ENCODE assay signal across 18 cellular contexts in genomic region chr11:134560066-134560465, GRCh38.
DNase-seq lines count a peak whose midpoint lies in the region; ATAC-seq and TF ChIP-seq lines count a peak whose summit lies in the region.
"Had no signal": no experiment of that assay in that cellular context is flagged by ENCODE, and none has a peak within 500 bp of the region (broad histone marks: within the 10 kb centered on the region; RNA-seq: fewer than 3 reads in every experiment).

No MANE protein-coding gene starts in this region.

- peaks cover 20% of the 10 kb centered on the region for H3K27me3 ChIP-seq in OCI-LY3 (ENCODE audit: low read depth, low read length)
- H3K27me3 ChIP-seq in suprapubic skin = peaks cover 5% of the 10 kb centered on the region
- H3K27me3 ChIP-seq: breast epithelium, uterus had no signal

- H3K9me3 ChIP-seq in OCI-LY3 (ENCODE audit: insufficient read depth, low read length) (no peaks in the 10 kb centered on the region), suprapubic skin (no peaks in the 10 kb centered on the region), mucosa of descending colon (no peaks in the 10 kb centered on the region)
- H3K9me3 ChIP-seq: breast epithelium, uterus had no signal

- WGBS in suprapubic skin = 49% methylated on average over 6 of the region's 6 CpGs

- TF ChIP-seq POLR2A in suprapubic skin (IDR thresholded peaks at IDR 0.05) = no peak

- no peak overlapping the region for H3K4me3 Mint-ChIP-seq in activated CD8-positive, alpha-beta memory T cell treated with anti-CD3 and anti-CD28 coated beads, Interleukin-2, amount 10 ng/mL, durations not matched to agents 7 days and 5 days
- H3K4me3 Mint-ChIP-seq: activated CD4-positive, alpha-beta T cell treated with anti-CD3 and anti-CD28 coated beads for 36 hours; natural killer cell treated with Interleukin-12 subunit alpha and Interleukin-12 subunit beta and Interleukin-15 and Interleukin-18, amount 100 ng/mL, for 72 hours had no signal

- H3K9me3 Mint-ChIP-seq in activated CD8-positive, alpha-beta memory T cell treated with anti-CD3 and anti-CD28 coated beads, Interleukin-2, amount 10 ng/mL, durations not matched to agents 7 days and 5 days (ENCODE audit: low read depth) = no peaks in the 10 kb centered on the region
- H3K9me3 Mint-ChIP-seq: natural killer cell treated with Interleukin-12 subunit alpha and Interleukin-12 subunit beta and Interleukin-15 and Interleukin-18, amount 100 ng/mL, for 72 hours had no signal

- no peak overlapping the region for H2AFZ ChIP-seq in OCI-LY3 (ENCODE audit: low read depth, low read length)

- H3K4me2 ChIP-seq in OCI-LY3 (ENCODE audit: low read length) = peak overlapping the region; percentile 66

- no peak overlapping the region for H3K27ac Mint-ChIP-seq in activated CD8-positive, alpha-beta memory T cell treated with anti-CD3 and anti-CD28 coated beads, Interleukin-2, amount 10 ng/mL, durations not matched to agents 7 days and 5 days
- H3K27ac Mint-ChIP-seq: activated CD4-positive, alpha-beta T cell treated with anti-CD3 and anti-CD28 coated beads for 36 hours; natural killer cell treated with Interleukin-12 subunit alpha and Interleukin-12 subunit beta and Interleukin-15 and Interleukin-18, amount 100 ng/mL, for 72 hours had no signal

- no peak overlapping the region for H3K9ac ChIP-seq in OCI-LY3 (ENCODE audit: low read length)

- H3K36me3 ChIP-seq in OCI-LY3 (replicated peaks; ENCODE audit: low read depth, low read length) (no peaks in the 10 kb centered on the region), suprapubic skin (no peaks in the 10 kb centered on the region), mucosa of descending colon (ENCODE audit: low read depth) (no peaks in the 10 kb centered on the region)
- H3K36me3 ChIP-seq: breast epithelium, uterus had no signal

- no peak for TF ChIP-seq EP300 in suprapubic skin (IDR thresholded peaks at IDR 0.05)

- peak; percentile 41 for DNase-seq in activated CD8-positive, alpha-beta memory T cell treated with anti-CD3 and anti-CD28 coated beads for 24 hours
- no peak for DNase-seq in activated CD8-positive, alpha-beta memory T cell treated with anti-CD3 and anti-CD28 coated beads, Interleukin-2, amount 10 ng/mL, durations not matched to agents 7 days and 5 days
- DNase-seq in left lobe of liver (ENCODE audit: low spot score) (peak; percentile 27), suprapubic skin (ENCODE audit: low spot score in 2 of 2) (peak; percentile 40 to 75), iPS-NIHi7 (ENCODE audit: extremely low spot score) (no peak), mucosa of descending colon (no peak), NCI-H2196 treated with DMSO at 0.1 percent for 48 hours (lab: John Stamatoyannopoulos, UW; ENCODE audit: unreplicated experiment) (no peak)
- DNase-seq: activated CD4-positive, alpha-beta T cell treated with anti-CD3 and anti-CD28 coated beads for 36 hours; erythroblast; hypothalamus; mesendoderm; NCI-H1092 treated with DMSO at 0.1 percent for 48 hours; NCI-H2081 treated with DMSO at 0.1 percent for 48 hours; SW 1271; uterus had no signal

- intact Hi-C loops in mucosa of descending colon (cut with DNase I, micrococcal nuclease) = no loop called here

- H3K4me3 ChIP-seq in OCI-LY3 (ENCODE audit: low read length) (peak overlapping the region; percentile 40), suprapubic skin (no peak overlapping the region), mucosa of descending colon (no peak overlapping the region)
- H3K4me3 ChIP-seq: breast epithelium, uterus had no signal

- H3K27ac ChIP-seq in OCI-LY3 (ENCODE audit: low read length) = no peak overlapping the region
- no peak overlapping the region for H3K27ac ChIP-seq in suprapubic skin
- H3K27ac ChIP-seq: breast epithelium, uterus had no signal

- no peak for TF ChIP-seq CTCF in OCI-LY3 (IDR thresholded peaks at IDR 0.05; ENCODE audit: low read depth, low read length)
- TF ChIP-seq CTCF in suprapubic skin (IDR thresholded peaks at IDR 0.05) = no peak
- no peak for TF ChIP-seq CTCF in mucosa of descending colon (IDR thresholded peaks at IDR 0.05)

- H3K4me1 ChIP-seq in OCI-LY3 (ENCODE audit: low read length) (peaks cover 20% of the 10 kb centered on the region), suprapubic skin (no peaks in the 10 kb centered on the region), mucosa of descending colon (ENCODE audit: low read depth) (no peaks in the 10 kb centered on the region)
- H3K4me1 ChIP-seq: breast epithelium, uterus had no signal

- CTCF ChIA-PET in activated CD8-positive, alpha-beta memory T cell treated with anti-CD3 and anti-CD28 coated beads, Interleukin-2, amount 10 ng/mL, durations not matched to agents 7 days and 5 days (lab: Charles Lee) = no interaction called here

- H3K4me1 Mint-ChIP-seq in activated CD8-positive, alpha-beta memory T cell treated with anti-CD3 and anti-CD28 coated beads, Interleukin-2, amount 10 ng/mL, durations not matched to agents 7 days and 5 days = no peaks in the 10 kb centered on the region
- H3K4me1 Mint-ChIP-seq: activated CD4-positive, alpha-beta T cell treated with anti-CD3 and anti-CD28 coated beads for 36 hours had no signal

- no peaks in the 10 kb centered on the region for H3K79me2 ChIP-seq in OCI-LY3 (ENCODE audit: low read length)

- no peaks in the 10 kb centered on the region for H3K36me3 Mint-ChIP-seq in activated CD8-positive, alpha-beta memory T cell treated with anti-CD3 and anti-CD28 coated beads, Interleukin-2, amount 10 ng/mL, durations not matched to agents 7 days and 5 days
- H3K36me3 Mint-ChIP-seq: natural killer cell treated with Interleukin-12 subunit alpha and Interleukin-12 subunit beta and Interleukin-15 and Interleukin-18, amount 100 ng/mL, for 72 hours had no signal

- H4K20me1 ChIP-seq in OCI-LY3 (ENCODE audit: insufficient read depth, low read length) = no peaks in the 10 kb centered on the region

- no peak for ATAC-seq in activated CD8-positive, alpha-beta memory T cell treated with anti-CD3 and anti-CD28 coated beads, Interleukin-2, amount 10 ng/mL, durations not matched to agents 7 days and 5 days
- ATAC-seq in left lobe of liver (no peak), mucosa of descending colon (no peak)
- ATAC-seq: activated CD4-positive, alpha-beta T cell treated with anti-CD3 and anti-CD28 coated beads for 36 hours had no signal

- H3K27me3 Mint-ChIP-seq in activated CD8-positive, alpha-beta memory T cell treated with anti-CD3 and anti-CD28 coated beads, Interleukin-2, amount 10 ng/mL, durations not matched to agents 7 days and 5 days = peaks cover 3% of the 10 kb centered on the region

Comparison
In these comparisons a context has a peak if more than half of its experiments do, and no peak if none do; other contexts are left out.
1. DNase-seq: peak in activated CD8-positive, alpha-beta memory T cell treated with anti-CD3 and anti-CD28 coated beads for 24 hours (single experiment), left lobe of liver (single experiment) and suprapubic skin (2 of 2); none in activated CD8-positive, alpha-beta memory T cell treated with anti-CD3 and anti-CD28 coated beads, Interleukin-2, amount 10 ng/mL, durations not matched to agents 7 days and 5 days (single experiment), iPS-NIHi7 (single experiment), mucosa of descending colon (0 of 3) and NCI-H2196 treated with DMSO at 0.1 percent for 48 hours (single experiment).